11 cellular contexts compared by ENCODE assay signal in the genomic region with DNA sequence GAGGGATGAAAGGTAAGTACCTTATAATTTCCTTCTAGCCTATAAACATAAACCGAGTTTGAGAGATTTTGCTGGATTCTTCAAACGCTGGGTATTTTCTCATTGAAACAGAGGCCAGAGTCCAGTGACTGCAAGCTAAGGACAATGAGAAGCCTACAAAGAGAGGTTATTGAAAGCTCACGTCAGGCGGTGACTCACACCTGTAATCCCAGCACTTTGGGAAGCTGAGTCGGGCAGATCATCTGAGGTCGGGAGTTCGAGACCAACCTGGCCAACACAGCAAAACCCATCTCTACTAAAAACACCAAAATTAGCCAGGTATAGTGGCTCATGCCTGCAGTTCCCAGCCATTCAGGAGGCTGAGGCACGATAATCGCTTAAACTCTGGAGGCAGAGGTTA. TPM values are rescaled to one million over a fixed set of nuclear protein-coding genes. Genes with fewer than 3 reads are reported as not detected.
"Had no signal": no experiment of that assay in that cellular context is flagged by ENCODE, and none has a peak within 500 bp of the region (broad histone marks: within the 10 kb centered on the region; RNA-seq: fewer than 3 reads in every experiment).

No MANE protein-coding gene starts in this region.

- H3K9ac ChIP-seq: GM23248 had no signal

- H3K27ac ChIP-seq: GM23248 had no signal

- H2AFZ ChIP-seq: GM23248, GM23338 had no signal

- H3K36me3 ChIP-seq: HAP-1 had no signal

- DNase-seq: GM23248, GOT3, H7, H9, HCEC 1CT, HFFc6 had no signal

- H3K4me2 ChIP-seq: GM23338 had no signal

- H3K4me1 ChIP-seq: HAP-1 had no signal

- ATAC-seq: GM23338, HCT116 had no signal

- H3K4me3 ChIP-seq: GM23248, GM23338, HAP-1 had no signal

- FAIRE-seq: H1, H54 had no signal

RNA-seq across cellular contexts. Expression of a gene that starts 24.1 kb away (rescaled TPM):
- total RNA-seq: H1, H7 had no signal
